ENCODE assay signal across 8 cellular contexts in genomic region chr9:78213696-78214095, GRCh38. TPM values are rescaled to one million over a fixed set of nuclear protein-coding genes. Genes with fewer than 3 reads are reported as not detected.
DNase-seq lines count a peak whose midpoint lies in the region; ATAC-seq and TF ChIP-seq lines count a peak whose summit lies in the region.

No MANE protein-coding gene starts in this region.

- no peaks in the 10 kb centered on the region for H3K27me3 Mint-ChIP-seq in memory B cell
- no peaks in the 10 kb centered on the region for H3K27me3 Mint-ChIP-seq in stimulated activated memory B cell treated with anti-CD40 and anti-IgM and Interleukin-4, amounts not matched to agents 10 μg/mL and 1 μg/mL and 100 μg/mL, for 72 hours

- in situ Hi-C loops in G401 (cut with HindIII; ENCODE audit: low sequenced_read_pairs) (no loop called here), astrocyte of the cerebellum (cut with HindIII; ENCODE audit: low sequenced_read_pairs) (no loop called here)

- no peak overlapping the region for H3K27ac Mint-ChIP-seq in memory B cell
- no peak overlapping the region for H3K27ac Mint-ChIP-seq in stimulated activated memory B cell treated with anti-CD40 and anti-IgM and Interleukin-4, amounts not matched to agents 10 μg/mL and 1 μg/mL and 100 μg/mL, for 72 hours

- TF ChIP-seq CTCF in astrocyte of the cerebellum (IDR thresholded peaks at IDR 0.05; ENCODE audit: low read depth, low read length, missing control alignments): peak; percentile 45

- no peak overlapping the region for H3K4me3 ChIP-seq in astrocyte of the cerebellum (ENCODE audit: low read depth, low read length)

- H3K4me1 Mint-ChIP-seq in memory B cell: peaks cover 17% of the 10 kb centered on the region
- peaks cover 16% of the 10 kb centered on the region for H3K4me1 Mint-ChIP-seq in stimulated activated memory B cell treated with anti-CD40 and anti-IgM and Interleukin-4, amounts not matched to agents 10 μg/mL and 1 μg/mL and 100 μg/mL, for 72 hours

- peak; percentile 44 for ATAC-seq in memory B cell (ENCODE audit: low read depth)
- ATAC-seq in stimulated activated memory B cell treated with anti-CD40 and anti-IgM and Interleukin-4, amounts not matched to agents 10 μg/mL and 1 μg/mL and 100 μg/mL, for 72 hours: no peak

- no peaks in the 10 kb centered on the region for H3K36me3 Mint-ChIP-seq in memory B cell
- no peaks in the 10 kb centered on the region for H3K36me3 Mint-ChIP-seq in stimulated activated memory B cell treated with anti-CD40 and anti-IgM and Interleukin-4, amounts not matched to agents 10 μg/mL and 1 μg/mL and 100 μg/mL, for 72 hours

- H3K9me3 Mint-ChIP-seq in memory B cell: no peaks in the 10 kb centered on the region
- H3K9me3 Mint-ChIP-seq in stimulated activated memory B cell treated with anti-CD40 and anti-IgM and Interleukin-4, amounts not matched to agents 10 μg/mL and 1 μg/mL and 100 μg/mL, for 72 hours: no peaks in the 10 kb centered on the region

- peak; percentile 36 for DNase-seq in G401 (ENCODE audit: low spot score)
- DNase-seq in HT-29 (ENCODE audit: low spot score): peak; percentile 36
- no peak for DNase-seq in astrocyte of the cerebellum (ENCODE audit: low read depth)
- DNase-seq in memory B cell (ENCODE audit: low spot score in 2 of 2): no peak
- no peak for DNase-seq in cerebellar nuclear complex (lab: John Stamatoyannopoulos, UW)
- DNase-seq in COR-L47 (lab: John Stamatoyannopoulos, UW): no peak
- DNase-seq in GM19240 (ENCODE audit: insufficient read length, low spot score): no peak

- no peak overlapping the region for H3K4me3 Mint-ChIP-seq in memory B cell
- no peak overlapping the region for H3K4me3 Mint-ChIP-seq in stimulated activated memory B cell treated with anti-CD40 and anti-IgM and Interleukin-4, amounts not matched to agents 10 μg/mL and 1 μg/mL and 100 μg/mL, for 72 hours

RNA-seq across cellular contexts. Expression of gene CEP78, which starts 22.2 kb away (rescaled TPM):
- total RNA-seq in G401 (2014; rRNA removed; shearing (Covaris generic)): 86.5 and 109 TPM in 2 replicates
- total RNA-seq in HT-29 (2014; rRNA removed; shearing (Covaris generic)): 69.0 and 71.7 TPM in 2 replicates

Comparison
In these comparisons a context has a peak if more than half of its experiments do, and no peak if none do; other contexts are left out.
1. DNase-seq: peak in G401 (single experiment) and HT-29 (single experiment); none in astrocyte of the cerebellum (single experiment), memory B cell (0 of 2), cerebellar nuclear complex (0 of 2), COR-L47 (single experiment) and GM19240 (single experiment).